28 cellular contexts compared by ENCODE assay signal in genomic region chr4:16202598-16202997, GRCh38.
"Had no signal": no experiment of that assay in that cellular context is flagged by ENCODE, and none has a peak within 500 bp of the region (broad histone marks: within the 10 kb centered on the region; RNA-seq: fewer than 3 reads in every experiment).

No MANE protein-coding gene starts in this region.

- H3K36me3 ChIP-seq: colonic mucosa, neural progenitor cell had no signal

- H3K4me1 ChIP-seq: colonic mucosa, testis had no signal

- H3K4me3 Mint-ChIP-seq: dendritic cell treated with granulocyte-macrophage colony-stimulating factor and Interleukin-4, amounts not matched to agents 40 ng/mL and 50 ng/mL, for 4 days; endodermal cell; naive thymus-derived CD4-positive, alpha-beta T cell; nephron; neural progenitor cell; stimulated activated memory B cell treated with anti-CD40 and anti-IgM and Interleukin-4, amounts not matched to agents 10 μg/mL and 1 μg/mL and 100 μg/mL, for 72 hours; type B pancreatic cell had no signal

- DNase-seq: colonic mucosa; effector CD8-positive, alpha-beta T cell; endodermal cell; erythroblast; esophagus squamous epithelium; heart right ventricle; hippocampal formation; left cardiac atrium; left lung; mesenchymal stem cell; midbrain; naive thymus-derived CD4-positive, alpha-beta T cell; nucleus accumbens; posterior cingulate gyrus; psoas muscle; right cardiac atrium; sigmoid colon; stimulated activated CD4-positive, alpha-beta T cell treated with anti-CD3 and anti-CD28 coated beads, Interleukin-2, amount 100 ng/mL, for 24 hours; stimulated activated CD4-positive, alpha-beta T cell treated with anti-CD3 and anti-CD28 coated beads, Interleukin-4, amount 100 ng/mL, for 4 hours; stimulated activated naive CD8-positive, alpha-beta T cell treated with anti-CD3 and anti-CD28 coated beads, Interleukin-15, Interleukin-2, amounts not matched to agents 100 U/mL and 50 U/mL, for 24 hours; substantia nigra; testis; tibial artery had no signal

- H3K4me3 ChIP-seq: colonic mucosa, esophagus squamous epithelium, heart right ventricle, left lung, neural progenitor cell, psoas muscle, sigmoid colon, testis, tibial artery had no signal

- H3K4me2 ChIP-seq: neural progenitor cell had no signal

- H3K9me3 Mint-ChIP-seq: dendritic cell treated with granulocyte-macrophage colony-stimulating factor and Interleukin-4, amounts not matched to agents 40 ng/mL and 50 ng/mL, for 4 days; endodermal cell; naive thymus-derived CD4-positive, alpha-beta T cell; nephron; neural progenitor cell; stimulated activated memory B cell treated with anti-CD40 and anti-IgM and Interleukin-4, amounts not matched to agents 10 μg/mL and 1 μg/mL and 100 μg/mL, for 72 hours; type B pancreatic cell had no signal

- H3K27me3 ChIP-seq: colonic mucosa, esophagus squamous epithelium, heart right ventricle, left lung, neural progenitor cell, sigmoid colon, testis, tibial artery had no signal

- H3K9me3 ChIP-seq: colonic mucosa, esophagus squamous epithelium, heart right ventricle, left lung, psoas muscle, sigmoid colon, testis, tibial artery had no signal

- H3K27ac ChIP-seq: colonic mucosa, esophagus squamous epithelium, left lung, neural progenitor cell, psoas muscle, sigmoid colon, testis, tibial artery had no signal

- H3K27me3 Mint-ChIP-seq: dendritic cell treated with granulocyte-macrophage colony-stimulating factor and Interleukin-4, amounts not matched to agents 40 ng/mL and 50 ng/mL, for 4 days; naive thymus-derived CD4-positive, alpha-beta T cell; stimulated activated memory B cell treated with anti-CD40 and anti-IgM and Interleukin-4, amounts not matched to agents 10 μg/mL and 1 μg/mL and 100 μg/mL, for 72 hours; type B pancreatic cell had no signal

- H3K27ac Mint-ChIP-seq: endodermal cell; naive thymus-derived CD4-positive, alpha-beta T cell; nephron; neural progenitor cell; stimulated activated memory B cell treated with anti-CD40 and anti-IgM and Interleukin-4, amounts not matched to agents 10 μg/mL and 1 μg/mL and 100 μg/mL, for 72 hours; type B pancreatic cell had no signal

- ATAC-seq: heart right ventricle; left cardiac atrium; left lung; naive thymus-derived CD4-positive, alpha-beta T cell; psoas muscle; right cardiac atrium; stimulated activated memory B cell treated with anti-CD40 and anti-IgM and Interleukin-4, amounts not matched to agents 10 μg/mL and 1 μg/mL and 100 μg/mL, for 72 hours; stimulated activated naive CD8-positive, alpha-beta T cell treated with anti-CD3 and anti-CD28 coated beads, Interleukin-15, Interleukin-2, amounts not matched to agents 100 U/mL and 50 U/mL, for 24 hours had no signal

- H3K9ac ChIP-seq: neural progenitor cell had no signal
